ENCODE assay signal across 10 cellular contexts in the genomic region with DNA sequence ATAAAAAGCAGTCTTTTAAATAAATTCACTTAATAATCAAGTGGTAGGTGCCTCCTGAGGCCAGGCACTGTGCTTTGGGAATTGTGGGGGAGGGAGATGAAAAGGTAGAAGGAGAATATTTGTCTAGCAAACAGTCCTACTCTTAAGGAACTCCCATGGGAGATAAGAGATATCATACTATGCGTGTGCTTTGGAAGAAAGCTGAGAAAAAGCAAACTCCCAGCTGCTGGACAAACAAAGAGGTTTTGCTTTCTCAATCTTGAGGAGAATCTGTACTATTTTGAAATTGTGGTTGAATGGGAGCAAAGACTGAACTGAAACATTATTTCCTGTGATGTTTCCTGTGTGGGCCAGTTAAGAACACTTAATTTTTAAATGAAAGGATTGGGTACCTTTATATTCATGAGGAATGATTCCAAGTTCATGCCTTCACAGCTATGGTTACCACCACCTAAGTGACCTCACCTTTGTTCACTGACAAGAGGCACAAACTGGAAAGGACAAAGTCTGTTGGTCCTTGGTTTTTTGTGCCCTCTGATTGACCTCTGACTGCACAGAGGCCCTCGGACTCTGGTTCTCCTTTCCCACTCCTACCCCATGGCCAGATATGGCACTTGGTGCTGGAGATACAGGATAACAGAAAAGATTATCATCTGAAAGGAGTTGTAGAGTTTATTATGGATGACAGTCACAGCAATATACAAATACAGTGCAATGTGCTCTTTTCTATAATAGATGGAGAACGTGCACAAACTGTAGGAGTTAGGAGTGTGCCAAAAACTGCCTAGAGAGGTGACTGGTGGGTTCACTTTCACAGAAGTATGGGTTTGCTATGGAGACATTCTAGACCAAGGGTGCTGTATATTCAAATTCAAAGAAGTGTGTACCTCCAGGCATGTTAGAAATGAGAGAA. TPM values are rescaled to one million over a fixed set of nuclear protein-coding genes. Genes with fewer than 3 reads are reported as not detected.
A peak's percentile ranks its signal among the peaks of the same experiment; 100 is the strongest.
DNase-seq lines count a peak whose midpoint lies in the region; TF ChIP-seq lines count a peak whose summit lies in the region.
"Had no signal": no experiment of that assay in that cellular context is flagged by ENCODE, and none has a peak within 500 bp of the region (broad histone marks: within the 10 kb centered on the region; RNA-seq: fewer than 3 reads in every experiment).

No MANE protein-coding gene starts in this region.

- TF ChIP-seq POLR2A in ovary (IDR thresholded peaks at IDR 0.05): no peak

- TF ChIP-seq EP300 in ovary (IDR thresholded peaks at IDR 0.05): no peak

- peak overlapping the region; percentile 99 for H3K27ac Mint-ChIP-seq in activated naive CD4-positive, alpha-beta T cell treated with anti-CD3 and anti-CD28 coated beads for 36 hours

- peak; percentile 27 for DNase-seq in activated naive CD4-positive, alpha-beta T cell treated with anti-CD3 and anti-CD28 coated beads for 36 hours
- DNase-seq in activated naive CD4-positive, alpha-beta T cell treated with Interleukin-2 at 50 U/mL for 16 hours: no peak
- DNase-seq in SKM-1 (lab: John Stamatoyannopoulos, UW; ENCODE audit: unreplicated experiment) (peak; percentile 56), fibroblast of pulmonary artery (ENCODE audit: low read depth) (peak; percentile 8), tibial artery (no peak), NCI-H748 (lab: John Stamatoyannopoulos, UW; ENCODE audit: unreplicated experiment) (no peak), ovary (no peak), NCI-H510A (lab: John Stamatoyannopoulos, UW) (no peak)
- DNase-seq: mesenchymal stem cell had no signal

- H3K4me3 Mint-ChIP-seq in activated naive CD4-positive, alpha-beta T cell treated with anti-CD3 and anti-CD28 coated beads for 36 hours: peak overlapping the region; percentile 91

- CTCF ChIA-PET in activated naive CD4-positive, alpha-beta T cell treated with anti-CD3 and anti-CD28 coated beads for 36 hours (lab: Charles Lee): interaction anchor here (0.6 to 1.9 kb wide), 6 partner anchors 14 to 276 kb away, joined by 3 to 6 read pairs (median 4); no protein-coding TSS in a partner anchor

- no peaks in the 10 kb centered on the region for H3K9me3 Mint-ChIP-seq in activated naive CD4-positive, alpha-beta T cell treated with anti-CD3 and anti-CD28 coated beads for 36 hours

- TF ChIP-seq CTCF in fibroblast of pulmonary artery (IDR thresholded peaks at IDR 0.05; ENCODE audit: low read length, missing control alignments) (no peak), tibial artery (IDR thresholded peaks at IDR 0.05) (no peak), ovary (IDR thresholded peaks at IDR 0.05) (no peak)

- H3K27me3 ChIP-seq in tibial artery: no peaks in the 10 kb centered on the region
- no peaks in the 10 kb centered on the region for H3K27me3 ChIP-seq in ovary

- H3K36me3 ChIP-seq in tibial artery: no peaks in the 10 kb centered on the region
- no peaks in the 10 kb centered on the region for H3K36me3 ChIP-seq in ovary

- H3K27me3 Mint-ChIP-seq in activated naive CD4-positive, alpha-beta T cell treated with anti-CD3 and anti-CD28 coated beads for 36 hours (ENCODE audit: low read depth): no peaks in the 10 kb centered on the region

- H3K9me3 ChIP-seq in tibial artery: no peaks in the 10 kb centered on the region
- H3K9me3 ChIP-seq in ovary: no peaks in the 10 kb centered on the region

- intact Hi-C loops in activated naive CD4-positive, alpha-beta T cell treated with anti-CD3 and anti-CD28 coated beads for 36 hours (cut with micrococcal nuclease): loop anchor here (1.0 to 10.0 kb wide), 9 partner anchors 20 to 883 kb away; a partner anchor contains a TSS
- intact Hi-C loops in tibial artery (cut with DNase I; ENCODE audit: low total_unique reads): no loop called here
- intact Hi-C loops in ovary (cut with DNase I): no loop called here

- WGBS in ovary, 3 donors: 24 to 44% (median 37%) methylated on average over 3 of the region's 3 CpGs

- peaks cover 43% of the 10 kb centered on the region for H3K36me3 Mint-ChIP-seq in activated naive CD4-positive, alpha-beta T cell treated with anti-CD3 and anti-CD28 coated beads for 36 hours (ENCODE audit: low read depth)

- no peak overlapping the region for H3K4me3 ChIP-seq in fibroblast of pulmonary artery (replicated peaks; ENCODE audit: low read depth, low read length)
- peak overlapping the region; percentile 30 to 34 for H3K4me3 ChIP-seq in tibial artery
- no peak overlapping the region for H3K4me3 ChIP-seq in ovary

- H3K4me1 Mint-ChIP-seq in activated naive CD4-positive, alpha-beta T cell treated with anti-CD3 and anti-CD28 coated beads for 36 hours (ENCODE audit: low read depth): peaks cover 46% of the 10 kb centered on the region

- H3K27ac ChIP-seq in tibial artery (no peak overlapping the region), ovary (no peak overlapping the region)

- H3K4me1 ChIP-seq in tibial artery (no peaks in the 10 kb centered on the region), ovary (ENCODE audit: insufficient read depth) (no peaks in the 10 kb centered on the region)

RNA-seq across cellular contexts. Expression of a gene that starts 1.6 kb away (rescaled TPM):
- total RNA-seq in activated naive CD4-positive, alpha-beta T cell treated with anti-CD3 and anti-CD28 coated beads for 36 hours: 100 to 1,000 TPM; 239 to 255 TPM
- 10 to 100 TPM in 3 of 7 donors, 1 to 10 TPM in 4; 6.3 to 23.5 (median 8.0) TPM for total RNA-seq in ovary
- polyA plus RNA-seq in ovary: 10 to 100 TPM in 1 of 2 donors, 1 to 10 TPM in 1; 7.4 to 57.1 TPM
- total RNA-seq: NCI-H460 had no signal

Comparison
In these comparisons a context has a peak if more than half of its experiments do, and no peak if none do; other contexts are left out.
1. DNase-seq: peak in activated naive CD4-positive, alpha-beta T cell treated with anti-CD3 and anti-CD28 coated beads for 36 hours (single experiment), SKM-1 (single experiment) and fibroblast of pulmonary artery (single experiment); none in activated naive CD4-positive, alpha-beta T cell treated with Interleukin-2 at 50 U/mL for 16 hours (single experiment), tibial artery (0 of 2), NCI-H748 (single experiment), ovary (0 of 5) and NCI-H510A (single experiment).
2. H3K4me3 ChIP-seq: peak in tibial artery (2 of 2); none in fibroblast of pulmonary artery (single experiment) and ovary (single experiment).
3. RNA of a gene that starts 1.6 kb away (total RNA-seq): 239 to 255 TPM in activated naive CD4-positive, alpha-beta T cell treated with anti-CD3 and anti-CD28 coated beads for 36 hours; 6.3 to 23.5 TPM in ovary; every median in the first group is over 4 times any median in the second.